1 cellular context compared by ENCODE assay signal in genomic region chr2:31255911-31256571, GRCh38.
TF ChIP-seq lines count a peak whose summit lies in the region.

No MANE protein-coding gene starts in this region.

TF ChIP-seq in GM12878, 131 proteins besides CTCF, POLR2A, EP300 and RAD21 (continued from another document and continues in another):
- TF ChIP-seq, protein P1, sequence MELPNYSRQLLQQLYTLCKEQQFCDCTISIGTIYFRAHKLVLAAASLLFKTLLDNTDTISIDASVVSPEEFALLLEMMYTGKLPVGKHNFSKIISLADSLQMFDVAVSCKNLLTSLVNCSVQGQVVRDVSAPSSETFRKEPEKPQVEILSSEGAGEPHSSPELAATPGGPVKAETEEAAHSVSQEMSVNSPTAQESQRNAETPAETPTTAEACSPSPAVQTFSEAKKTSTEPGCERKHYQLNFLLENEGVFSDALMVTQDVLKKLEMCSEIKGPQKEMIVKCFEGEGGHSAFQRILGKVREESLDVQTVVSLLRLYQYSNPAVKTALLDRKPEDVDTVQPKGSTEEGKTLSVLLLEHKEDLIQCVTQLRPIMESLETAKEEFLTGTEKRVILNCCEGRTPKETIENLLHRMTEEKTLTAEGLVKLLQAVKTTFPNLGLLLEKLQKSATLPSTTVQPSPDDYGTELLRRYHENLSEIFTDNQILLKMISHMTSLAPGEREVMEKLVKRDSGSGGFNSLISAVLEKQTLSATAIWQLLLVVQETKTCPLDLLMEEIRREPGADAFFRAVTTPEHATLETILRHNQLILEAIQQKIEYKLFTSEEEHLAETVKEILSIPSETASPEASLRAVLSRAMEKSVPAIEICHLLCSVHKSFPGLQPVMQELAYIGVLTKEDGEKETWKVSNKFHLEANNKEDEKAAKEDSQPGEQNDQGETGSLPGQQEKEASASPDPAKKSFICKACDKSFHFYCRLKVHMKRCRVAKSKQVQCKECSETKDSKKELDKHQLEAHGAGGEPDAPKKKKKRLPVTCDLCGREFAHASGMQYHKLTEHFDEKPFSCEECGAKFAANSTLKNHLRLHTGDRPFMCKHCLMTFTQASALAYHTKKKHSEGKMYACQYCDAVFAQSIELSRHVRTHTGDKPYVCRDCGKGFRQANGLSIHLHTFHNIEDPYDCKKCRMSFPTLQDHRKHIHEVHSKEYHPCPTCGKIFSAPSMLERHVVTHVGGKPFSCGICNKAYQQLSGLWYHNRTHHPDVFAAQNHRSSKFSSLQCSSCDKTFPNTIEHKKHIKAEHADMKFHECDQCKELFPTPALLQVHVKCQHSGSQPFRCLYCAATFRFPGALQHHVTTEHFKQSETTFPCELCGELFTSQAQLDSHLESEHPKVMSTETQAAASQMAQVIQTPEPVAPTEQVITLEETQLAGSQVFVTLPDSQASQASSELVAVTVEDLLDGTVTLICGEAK (IDR thresholded peaks at IDR 0.05; ENCODE audit: borderline replicate concordance), result no peak
- TF ChIP-seq ZZZ3 (IDR thresholded peaks at IDR 0.05; ENCODE audit: control insufficient read depth, insufficient read length, low read depth) (no peak), RCOR1 (conservative IDR thresholded peaks at IDR 0.05; ENCODE audit: low read depth, low read length) (no peak), TAF1 (IDR thresholded peaks at IDR 0.05; ENCODE audit: borderline replicate concordance, low read depth, low read length) (no peak), ZNF622 (IDR thresholded peaks at IDR 0.05) (no peak), TCF3 (IDR thresholded peaks at IDR 0.05; ENCODE audit: borderline replicate concordance, insufficient read depth, low read depth, low read length) (peak; percentile 94), JUND (IDR thresholded peaks at IDR 0.05; ENCODE audit: low read depth, low read length) (no peak), NR2C1 (IDR thresholded peaks at IDR 0.05) (no peak), FOXM1 (IDR thresholded peaks at IDR 0.05; ENCODE audit: low read depth, low read length) (peak; percentile 90; the same call in 1 of the 2 replicates), CHD4 (IDR thresholded peaks at IDR 0.05) (no peak), ZNF384 (IDR thresholded peaks at IDR 0.05; ENCODE audit: borderline replicate concordance, low read depth, low read length) (no peak), TBL1XR1 (IDR thresholded peaks at IDR 0.05; ENCODE audit: low read depth, low read length) (no peak), SUPT20H (IDR thresholded peaks at IDR 0.05; ENCODE audit: borderline replicate concordance, control insufficient read depth, low read depth, low read length) (no peak), NR2F1 (conservative IDR thresholded peaks at IDR 0.05) (0 out of 2 replicates have a peak, but pooled peaks have one; percentile 3), PAX8 (IDR thresholded peaks at IDR 0.05) (no peak), TCF7 (IDR thresholded peaks at IDR 0.05; ENCODE audit: borderline replicate concordance) (no peak), CREM (IDR thresholded peaks at IDR 0.05; ENCODE audit: low read depth) (peak; percentile 92), BMI1 (IDR thresholded peaks at IDR 0.05; ENCODE audit: borderline replicate concordance) (no peak), DPF2 (IDR thresholded peaks at IDR 0.05) (peak; percentile 54; the same call in 1 of the 2 replicates), MEF2B (IDR thresholded peaks at IDR 0.05; ENCODE audit: partially characterized antibody, poor library complexity, severe bottlenecking) (peak; percentile 76), NFYA (IDR thresholded peaks at IDR 0.05; ENCODE audit: borderline replicate concordance, low read depth, low read length) (no peak), FOS (IDR thresholded peaks at IDR 0.05; ENCODE audit: borderline replicate concordance, extremely low read depth, insufficient read length) (no peak), JUNB (IDR thresholded peaks at IDR 0.05) (peak; percentile 85), ETV6 (conservative IDR thresholded peaks at IDR 0.05 in 1 of 2, IDR thresholded peaks at IDR 0.05 in 1 of 2; ENCODE audit: borderline replicate concordance in 1 of 2, low read depth in 1 of 2) (peak in 1 of 2 experiments; percentile 91; a peak in 2 of 4 replicates), RELA (IDR thresholded peaks at IDR 0.05; ENCODE audit: borderline replicate concordance, partially characterized antibody) (no peak), IRF3 (IDR thresholded peaks at IDR 0.05) (no peak), GABPA (IDR thresholded peaks at IDR 0.05; ENCODE audit: low read depth) (0 out of 2 replicates have a peak, but pooled peaks have one; percentile 26), MYC (IDR thresholded peaks at IDR 0.05; ENCODE audit: insufficient read depth, insufficient read length, insufficient replicate concordance, low read length, severe bottlenecking) (no peak), SREBF1 (IDR thresholded peaks at IDR 0.05; ENCODE audit: low read length) (no peak), SP1 (IDR thresholded peaks at IDR 0.05; ENCODE audit: low read depth, low read length) (no peak), LARP7 (IDR thresholded peaks at IDR 0.05) (no peak), ZNF207 (IDR thresholded peaks at IDR 0.05; ENCODE audit: borderline replicate concordance) (no peak), POLR2AphosphoS2 (IDR thresholded peaks at IDR 0.05; ENCODE audit: low read depth, low read length) (no peak), SMAD1 (IDR thresholded peaks at IDR 0.05; ENCODE audit: low read depth, partially characterized antibody) (no peak), BACH1 (IDR thresholded peaks at IDR 0.05; ENCODE audit: borderline replicate concordance) (no peak), IRF4 (IDR thresholded peaks at IDR 0.05; ENCODE audit: low read depth, low read length) (peak; percentile 83; the same call in 1 of the 2 replicates), SPI1 (IDR thresholded peaks at IDR 0.05; ENCODE audit: borderline replicate concordance, insufficient read depth, low read depth, low read length) (peak; percentile 61; the same call in 1 of the 2 replicates), SMARCA5 (IDR thresholded peaks at IDR 0.05) (no peak), NRF1 (conservative IDR thresholded peaks at IDR 0.05; ENCODE audit: low read depth, low read length) (no peak), POLR2AphosphoS5 (IDR thresholded peaks at IDR 0.05; ENCODE audit: low read length) (no peak)
- TF ChIP-seq, protein P2, sequence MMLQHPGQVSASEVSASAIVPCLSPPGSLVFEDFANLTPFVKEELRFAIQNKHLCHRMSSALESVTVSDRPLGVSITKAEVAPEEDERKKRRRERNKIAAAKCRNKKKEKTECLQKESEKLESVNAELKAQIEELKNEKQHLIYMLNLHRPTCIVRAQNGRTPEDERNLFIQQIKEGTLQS (IDR thresholded peaks at IDR 0.05; ENCODE audit: borderline replicate concordance, extremely low read depth, low read depth, low read length), result no peak
- TF ChIP-seq, protein P3, sequence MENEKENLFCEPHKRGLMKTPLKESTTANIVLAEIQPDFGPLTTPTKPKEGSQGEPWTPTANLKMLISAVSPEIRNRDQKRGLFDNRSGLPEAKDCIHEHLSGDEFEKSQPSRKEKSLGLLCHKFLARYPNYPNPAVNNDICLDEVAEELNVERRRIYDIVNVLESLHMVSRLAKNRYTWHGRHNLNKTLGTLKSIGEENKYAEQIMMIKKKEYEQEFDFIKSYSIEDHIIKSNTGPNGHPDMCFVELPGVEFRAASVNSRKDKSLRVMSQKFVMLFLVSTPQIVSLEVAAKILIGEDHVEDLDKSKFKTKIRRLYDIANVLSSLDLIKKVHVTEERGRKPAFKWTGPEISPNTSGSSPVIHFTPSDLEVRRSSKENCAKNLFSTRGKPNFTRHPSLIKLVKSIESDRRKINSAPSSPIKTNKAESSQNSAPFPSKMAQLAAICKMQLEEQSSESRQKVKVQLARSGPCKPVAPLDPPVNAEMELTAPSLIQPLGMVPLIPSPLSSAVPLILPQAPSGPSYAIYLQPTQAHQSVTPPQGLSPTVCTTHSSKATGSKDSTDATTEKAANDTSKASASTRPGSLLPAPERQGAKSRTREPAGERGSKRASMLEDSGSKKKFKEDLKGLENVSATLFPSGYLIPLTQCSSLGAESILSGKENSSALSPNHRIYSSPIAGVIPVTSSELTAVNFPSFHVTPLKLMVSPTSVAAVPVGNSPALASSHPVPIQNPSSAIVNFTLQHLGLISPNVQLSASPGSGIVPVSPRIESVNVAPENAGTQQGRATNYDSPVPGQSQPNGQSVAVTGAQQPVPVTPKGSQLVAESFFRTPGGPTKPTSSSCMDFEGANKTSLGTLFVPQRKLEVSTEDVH (IDR thresholded peaks at IDR 0.05; ENCODE audit: low read depth, partially characterized antibody), result no peak
- TF ChIP-seq, protein P4, sequence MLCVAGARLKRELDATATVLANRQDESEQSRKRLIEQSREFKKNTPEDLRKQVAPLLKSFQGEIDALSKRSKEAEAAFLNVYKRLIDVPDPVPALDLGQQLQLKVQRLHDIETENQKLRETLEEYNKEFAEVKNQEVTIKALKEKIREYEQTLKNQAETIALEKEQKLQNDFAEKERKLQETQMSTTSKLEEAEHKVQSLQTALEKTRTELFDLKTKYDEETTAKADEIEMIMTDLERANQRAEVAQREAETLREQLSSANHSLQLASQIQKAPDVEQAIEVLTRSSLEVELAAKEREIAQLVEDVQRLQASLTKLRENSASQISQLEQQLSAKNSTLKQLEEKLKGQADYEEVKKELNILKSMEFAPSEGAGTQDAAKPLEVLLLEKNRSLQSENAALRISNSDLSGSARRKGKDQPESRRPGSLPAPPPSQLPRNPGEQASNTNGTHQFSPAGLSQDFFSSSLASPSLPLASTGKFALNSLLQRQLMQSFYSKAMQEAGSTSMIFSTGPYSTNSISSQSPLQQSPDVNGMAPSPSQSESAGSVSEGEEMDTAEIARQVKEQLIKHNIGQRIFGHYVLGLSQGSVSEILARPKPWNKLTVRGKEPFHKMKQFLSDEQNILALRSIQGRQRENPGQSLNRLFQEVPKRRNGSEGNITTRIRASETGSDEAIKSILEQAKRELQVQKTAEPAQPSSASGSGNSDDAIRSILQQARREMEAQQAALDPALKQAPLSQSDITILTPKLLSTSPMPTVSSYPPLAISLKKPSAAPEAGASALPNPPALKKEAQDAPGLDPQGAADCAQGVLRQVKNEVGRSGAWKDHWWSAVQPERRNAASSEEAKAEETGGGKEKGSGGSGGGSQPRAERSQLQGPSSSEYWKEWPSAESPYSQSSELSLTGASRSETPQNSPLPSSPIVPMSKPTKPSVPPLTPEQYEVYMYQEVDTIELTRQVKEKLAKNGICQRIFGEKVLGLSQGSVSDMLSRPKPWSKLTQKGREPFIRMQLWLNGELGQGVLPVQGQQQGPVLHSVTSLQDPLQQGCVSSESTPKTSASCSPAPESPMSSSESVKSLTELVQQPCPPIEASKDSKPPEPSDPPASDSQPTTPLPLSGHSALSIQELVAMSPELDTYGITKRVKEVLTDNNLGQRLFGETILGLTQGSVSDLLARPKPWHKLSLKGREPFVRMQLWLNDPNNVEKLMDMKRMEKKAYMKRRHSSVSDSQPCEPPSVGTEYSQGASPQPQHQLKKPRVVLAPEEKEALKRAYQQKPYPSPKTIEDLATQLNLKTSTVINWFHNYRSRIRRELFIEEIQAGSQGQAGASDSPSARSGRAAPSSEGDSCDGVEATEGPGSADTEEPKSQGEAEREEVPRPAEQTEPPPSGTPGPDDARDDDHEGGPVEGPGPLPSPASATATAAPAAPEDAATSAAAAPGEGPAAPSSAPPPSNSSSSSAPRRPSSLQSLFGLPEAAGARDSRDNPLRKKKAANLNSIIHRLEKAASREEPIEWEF (IDR thresholded peaks at IDR 0.05; ENCODE audit: insufficient replicate concordance, low read depth, low read length), result no peak
- TF ChIP-seq, protein P5, sequence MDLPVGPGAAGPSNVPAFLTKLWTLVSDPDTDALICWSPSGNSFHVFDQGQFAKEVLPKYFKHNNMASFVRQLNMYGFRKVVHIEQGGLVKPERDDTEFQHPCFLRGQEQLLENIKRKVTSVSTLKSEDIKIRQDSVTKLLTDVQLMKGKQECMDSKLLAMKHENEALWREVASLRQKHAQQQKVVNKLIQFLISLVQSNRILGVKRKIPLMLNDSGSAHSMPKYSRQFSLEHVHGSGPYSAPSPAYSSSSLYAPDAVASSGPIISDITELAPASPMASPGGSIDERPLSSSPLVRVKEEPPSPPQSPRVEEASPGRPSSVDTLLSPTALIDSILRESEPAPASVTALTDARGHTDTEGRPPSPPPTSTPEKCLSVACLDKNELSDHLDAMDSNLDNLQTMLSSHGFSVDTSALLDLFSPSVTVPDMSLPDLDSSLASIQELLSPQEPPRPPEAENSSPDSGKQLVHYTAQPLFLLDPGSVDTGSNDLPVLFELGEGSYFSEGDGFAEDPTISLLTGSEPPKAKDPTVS (IDR thresholded peaks at IDR 0.05; ENCODE audit: low read depth, low read length), result no peak
- TF ChIP-seq, protein P6, sequence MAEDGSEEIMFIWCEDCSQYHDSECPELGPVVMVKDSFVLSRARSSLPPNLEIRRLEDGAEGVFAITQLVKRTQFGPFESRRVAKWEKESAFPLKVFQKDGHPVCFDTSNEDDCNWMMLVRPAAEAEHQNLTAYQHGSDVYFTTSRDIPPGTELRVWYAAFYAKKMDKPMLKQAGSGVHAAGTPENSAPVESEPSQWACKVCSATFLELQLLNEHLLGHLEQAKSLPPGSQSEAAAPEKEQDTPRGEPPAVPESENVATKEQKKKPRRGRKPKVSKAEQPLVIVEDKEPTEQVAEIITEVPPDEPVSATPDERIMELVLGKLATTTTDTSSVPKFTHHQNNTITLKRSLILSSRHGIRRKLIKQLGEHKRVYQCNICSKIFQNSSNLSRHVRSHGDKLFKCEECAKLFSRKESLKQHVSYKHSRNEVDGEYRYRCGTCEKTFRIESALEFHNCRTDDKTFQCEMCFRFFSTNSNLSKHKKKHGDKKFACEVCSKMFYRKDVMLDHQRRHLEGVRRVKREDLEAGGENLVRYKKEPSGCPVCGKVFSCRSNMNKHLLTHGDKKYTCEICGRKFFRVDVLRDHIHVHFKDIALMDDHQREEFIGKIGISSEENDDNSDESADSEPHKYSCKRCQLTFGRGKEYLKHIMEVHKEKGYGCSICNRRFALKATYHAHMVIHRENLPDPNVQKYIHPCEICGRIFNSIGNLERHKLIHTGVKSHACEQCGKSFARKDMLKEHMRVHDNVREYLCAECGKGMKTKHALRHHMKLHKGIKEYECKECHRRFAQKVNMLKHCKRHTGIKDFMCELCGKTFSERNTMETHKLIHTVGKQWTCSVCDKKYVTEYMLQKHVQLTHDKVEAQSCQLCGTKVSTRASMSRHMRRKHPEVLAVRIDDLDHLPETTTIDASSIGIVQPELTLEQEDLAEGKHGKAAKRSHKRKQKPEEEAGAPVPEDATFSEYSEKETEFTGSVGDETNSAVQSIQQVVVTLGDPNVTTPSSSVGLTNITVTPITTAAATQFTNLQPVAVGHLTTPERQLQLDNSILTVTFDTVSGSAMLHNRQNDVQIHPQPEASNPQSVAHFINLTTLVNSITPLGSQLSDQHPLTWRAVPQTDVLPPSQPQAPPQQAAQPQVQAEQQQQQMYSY (CRISPR knock-in tag; IDR thresholded peaks at IDR 0.05), result no peak
